In genomic region chr10:110566472-110567200, GRCh38 we compare ENCODE assay signal across 8 cellular contexts. TPM values are rescaled to one million over a fixed set of nuclear protein-coding genes. Genes with fewer than 3 reads are reported as not detected.
DNase-seq lines count a peak whose midpoint lies in the region; ATAC-seq and TF ChIP-seq lines count a peak whose summit lies in the region.

No MANE protein-coding gene starts in this region.

- no peaks in the 10 kb centered on the region for H3K9me2 ChIP-seq in SK-N-SH

- CTCF ChIA-PET in SK-N-SH (lab: Yijun Ruan, JAX) = interaction anchor here (0.7 to 1.6 kb wide), 5 partner anchors 7 to 44 kb away, joined by 3 to 5 read pairs (median 3); no protein-coding TSS in a partner anchor

- no peaks in the 10 kb centered on the region for H3K27me3 ChIP-seq in SK-N-SH (ENCODE audit: insufficient read depth)

- H3K4me3 ChIP-seq in SK-N-SH (ENCODE audit: low read depth in 2 of 2, low read length in 1 of 2) (peak overlapping the region; percentile 86 to 96), foreskin fibroblast (ENCODE audit: low read depth in 1 of 2, low read length in 2 of 2) (peak overlapping the region; percentile 71 to 80), skin epidermis (peak overlapping the region; percentile 83 to 99 (median 96))

- peaks cover 17% of the 10 kb centered on the region for H4K20me1 ChIP-seq in SK-N-SH (ENCODE audit: insufficient read depth)

- no peak for ATAC-seq in GM19023 (IDR thresholded peaks at IDR 0.05; ENCODE audit: unreplicated experiment)
- no peak for ATAC-seq in GM19351 (IDR thresholded peaks at IDR 0.05; ENCODE audit: unreplicated experiment)

- TF ChIP-seq EP300 in SK-N-SH (IDR thresholded peaks at IDR 0.05; ENCODE audit: borderline replicate concordance in 1 of 2, low read depth in 1 of 2, low read length in 1 of 2) = no peak

- whole genome bisulfite sequencing in SK-N-SH (ENCODE audit: low lambda C conversion rate) = 25% methylated on average over 18 of the region's 19 CpGs

- POLR2A ChIA-PET in SK-N-SH (lab: Yijun Ruan, JAX) = no interaction called here

- TF ChIP-seq RAD21 in SK-N-SH (IDR thresholded peaks at IDR 0.05; ENCODE audit: low read length) = no peak

- TF ChIP-seq CTCF in SK-N-SH (IDR thresholded peaks at IDR 0.05) = no peak
- no peak for TF ChIP-seq CTCF in foreskin fibroblast (IDR thresholded peaks at IDR 0.05; ENCODE audit: low read depth, low read length)

- peaks cover 41% of the 10 kb centered on the region for H3K79me2 ChIP-seq in SK-N-SH (ENCODE audit: insufficient read depth)

- H3K9ac ChIP-seq in SK-N-SH = peak overlapping the region; percentile 93

- H3F3A ChIP-seq in SK-N-SH (replicated peaks; ENCODE audit: insufficient read depth) = peaks cover 7% of the 10 kb centered on the region

- DNase-seq in NOMO-1 treated with DMSO at 0.1 percent for 48 hours (lab: John Stamatoyannopoulos, UW; ENCODE audit: unreplicated experiment) (peak; percentile 28), NOMO-1 (lab: John Stamatoyannopoulos, UW; ENCODE audit: unreplicated experiment in 2 of 2) (no peak), SK-N-SH (peak; percentile 46), foreskin fibroblast (peak in 1 of 2 donors; percentile 44), inferior parietal cortex (ENCODE audit: extremely low spot score) (no peak)

- peaks cover 3 to 16% of the 10 kb centered on the region in 2 experiments for H3K4me1 ChIP-seq in SK-N-SH (ENCODE audit: control insufficient read depth in 1 of 2, insufficient read depth in 2 of 2, low read depth in 1 of 2, low read length in 1 of 2)

- H3K9me3 ChIP-seq in SK-N-SH = no peaks in the 10 kb centered on the region

- peaks cover 12 to 16% of the 10 kb centered on the region in 2 experiments for H3K36me3 ChIP-seq in SK-N-SH (replicated peaks in 1 of 2; ENCODE audit: control insufficient read depth in 1 of 2, insufficient read depth in 2 of 2, low read length in 1 of 2)

- H2AFZ ChIP-seq in SK-N-SH (ENCODE audit: low read depth) = peak overlapping the region; percentile 90

- H3K27ac ChIP-seq in SK-N-SH (ENCODE audit: low read depth in 2 of 2, low read length in 1 of 2) = peak overlapping the region; percentile 96 to 98
- H3K27ac ChIP-seq in skin epidermis = peak overlapping the region in 19 of 21 experiments; percentile 83 to 98 (median 94)

- H3K4me2 ChIP-seq in SK-N-SH = peak overlapping the region; percentile 94

TF ChIP-seq in SK-N-SH, 30 proteins besides CTCF, POLR2A, EP300 and RAD21:
- TF ChIP-seq ZBTB33 (IDR thresholded peaks at IDR 0.05; ENCODE audit: borderline replicate concordance, low read depth) = no peak
- TF ChIP-seq SIN3A (IDR thresholded peaks at IDR 0.05; ENCODE audit: borderline replicate concordance, low read depth, low read length) = no peak
- no peak for TF ChIP-seq TAF1 (IDR thresholded peaks at IDR 0.05; ENCODE audit: borderline replicate concordance, low read depth, low read length)
- TF ChIP-seq PBX3 (IDR thresholded peaks at IDR 0.05) = 0 out of 2 replicates have a peak, but pooled peaks have one; percentile 2
- peak; percentile 41; the same call in 1 of the 2 replicates for TF ChIP-seq GATA2 (CRISPR knock-in tag; IDR thresholded peaks at IDR 0.05)
- TF ChIP-seq ELF1 (IDR thresholded peaks at IDR 0.05) = no peak
- no peak for TF ChIP-seq REST (IDR thresholded peaks at IDR 0.05; ENCODE audit: low read depth, low read length)
- TF ChIP-seq TCF12 (IDR thresholded peaks at IDR 0.05) = no peak
- TF ChIP-seq GABPA (IDR thresholded peaks at IDR 0.05; ENCODE audit: low read depth) = no peak
- TF ChIP-seq TEAD4 (IDR thresholded peaks at IDR 0.05; ENCODE audit: borderline replicate concordance, insufficient read depth) = no peak
- TF ChIP-seq FOXM1 (IDR thresholded peaks at IDR 0.05; ENCODE audit: low read depth) = no peak
- no peak for TF ChIP-seq CHD2 (IDR thresholded peaks at IDR 0.05; ENCODE audit: low read length, partially characterized antibody)
- TF ChIP-seq MAX (IDR thresholded peaks at IDR 0.05; ENCODE audit: low read depth) = no peak
- no peak for TF ChIP-seq RXRA (IDR thresholded peaks at IDR 0.05; ENCODE audit: borderline replicate concordance, low read depth)
- no peak for TF ChIP-seq NFIC (IDR thresholded peaks at IDR 0.05; ENCODE audit: borderline replicate concordance)
- peak; percentile 22; the same call in 1 of the 2 replicates for TF ChIP-seq MEF2A (IDR thresholded peaks at IDR 0.05; ENCODE audit: borderline replicate concordance, low read depth)

RNA-seq across cellular contexts. Expression of gene SMC3, which starts 0.9 kb away (rescaled TPM):
- polyA plus RNA-seq in SK-N-SH (2012; rRNA removed) = 8.0 and 10.1 TPM in 2 replicates
- polyA plus RNA-seq in SK-N-SH (2012; cell fraction: cytosol; rRNA removed) = 13.8 and 19.8 TPM in 2 replicates
- polyA plus RNA-seq in SK-N-SH (2012; cell fraction: nucleus; rRNA removed) = 4.9 and 9.1 TPM in 2 replicates

Comparison
In these comparisons a context has a peak if more than half of its experiments do, and no peak if none do; other contexts are left out.
1. DNase-seq: peak in NOMO-1 treated with DMSO at 0.1 percent for 48 hours (single experiment) and SK-N-SH (single experiment); none in NOMO-1 (0 of 2) and inferior parietal cortex (single experiment).
2. Peak in every context shown above with its lines, with median percentiles within 50 percentile points of each other: H3K4me3 ChIP-seq.